ENCODE assay signal across 16 cellular contexts in genomic region chr4:40160258-40160657, GRCh38. TPM values are rescaled to one million over a fixed set of nuclear protein-coding genes. Genes with fewer than 3 reads are reported as not detected.
DNase-seq lines count a peak whose midpoint lies in the region; ATAC-seq and TF ChIP-seq lines count a peak whose summit lies in the region.
"Had no signal": no experiment of that assay in that cellular context is flagged by ENCODE, and none has a peak within 500 bp of the region (broad histone marks: within the 10 kb centered on the region; RNA-seq: fewer than 3 reads in every experiment).

No MANE protein-coding gene starts in this region.

- peaks cover 81% of the 10 kb centered on the region for H3K4me1 ChIP-seq in OCI-LY1 (ENCODE audit: insufficient read depth, low read length, severe bottlenecking)
- peaks cover 6% of the 10 kb centered on the region for H3K4me1 ChIP-seq in mesendoderm (ENCODE audit: control insufficient read depth, low read depth, low read length)
- H3K4me1 ChIP-seq: A549, Caco-2 had no signal

- no peak overlapping the region for H3K4me3 Mint-ChIP-seq in activated naive CD4-positive, alpha-beta T cell treated with anti-CD3 and anti-CD28 coated beads, Interleukin-2, amount 10 ng/mL, durations not matched to agents 7 days and 5 days
- H3K4me3 Mint-ChIP-seq: CD4-positive, CD25-positive, alpha-beta regulatory T cell; CD8-positive, alpha-beta memory T cell had no signal

- H4K5ac ChIP-seq in mesendoderm (ENCODE audit: low read length): no peak overlapping the region

- H3K9me2 ChIP-seq in OCI-LY1 (ENCODE audit: low read depth, low read length): no peaks in the 10 kb centered on the region

- H3F3A ChIP-seq in OCI-LY1 (ENCODE audit: insufficient read depth, low read length): no peaks in the 10 kb centered on the region

- H3K4me3 ChIP-seq in OCI-LY1 (ENCODE audit: low read depth, low read length, poor library complexity, severe bottlenecking) (peak overlapping the region; percentile 32), mesendoderm (ENCODE audit: low read length) (no peak overlapping the region)
- H3K4me3 ChIP-seq: A549, K562 had no signal

- ATAC-seq in SK-N-SH treated with all-trans-retinoic acid at 6 μM for 48 hours (no peak), GM19463 (IDR thresholded peaks at IDR 0.05; ENCODE audit: unreplicated experiment) (no peak), HG03139 (IDR thresholded peaks at IDR 0.05; ENCODE audit: unreplicated experiment) (no peak)
- ATAC-seq: A549, K562 had no signal

- peak overlapping the region; percentile 45 for H3K4me2 ChIP-seq in OCI-LY1 (ENCODE audit: low read length)
- no peak overlapping the region for H3K4me2 ChIP-seq in mesendoderm (ENCODE audit: low read length)
- H3K4me2 ChIP-seq: A549 had no signal

- no peaks in the 10 kb centered on the region for H3K27me3 Mint-ChIP-seq in activated naive CD4-positive, alpha-beta T cell treated with anti-CD3 and anti-CD28 coated beads, Interleukin-2, amount 10 ng/mL, durations not matched to agents 7 days and 5 days
- H3K27me3 Mint-ChIP-seq: CD4-positive, CD25-positive, alpha-beta regulatory T cell; CD8-positive, alpha-beta memory T cell had no signal

- no peak overlapping the region for H4K8ac ChIP-seq in mesendoderm (ENCODE audit: low read depth, low read length)

- no peak for DNase-seq in activated naive CD4-positive, alpha-beta T cell treated with anti-CD3 and anti-CD28 coated beads, Interleukin-2, amount 10 ng/mL, durations not matched to agents 7 days and 5 days
- DNase-seq in activated naive CD4-positive, alpha-beta T cell (lab: John Stamatoyannopoulos, UW): no peak
- DNase-seq in mesendoderm: no peak
- DNase-seq: C1 segment of cervical spinal cord; Caco-2; CD4-positive, CD25-positive, alpha-beta regulatory T cell; CD8-positive, alpha-beta memory T cell; HCEC 1CT; IMR-90 had no signal

- H3K9ac ChIP-seq in OCI-LY1 (ENCODE audit: low read length) (peak overlapping the region; percentile 55), mesendoderm (ENCODE audit: low read length) (peak overlapping the region; percentile 26)

- H2BK15ac ChIP-seq in mesendoderm (replicated peaks; ENCODE audit: low read depth): no peak overlapping the region

- TF ChIP-seq CTCF in OCI-LY1 (IDR thresholded peaks at IDR 0.05; ENCODE audit: low read length): no peak

- H2BK5ac ChIP-seq in mesendoderm (ENCODE audit: low read length): peak overlapping the region; percentile 74

- H2AK5ac ChIP-seq in mesendoderm (ENCODE audit: low read length): no peak overlapping the region

- no CpG with 5 or more reads among the region's 9 CpGs for WGBS in mesendoderm (ENCODE audit: extremely low coverage, insufficient coverage, low lambda C conversion rate)

- H3K27me3 ChIP-seq in OCI-LY1 (ENCODE audit: insufficient read depth, low read length) (no peaks in the 10 kb centered on the region), mesendoderm (ENCODE audit: insufficient read depth, low read length, poor library complexity) (no peaks in the 10 kb centered on the region)

- H2AFZ ChIP-seq in OCI-LY1 (ENCODE audit: low read length): no peak overlapping the region

- H3K4me1 Mint-ChIP-seq in activated naive CD4-positive, alpha-beta T cell treated with anti-CD3 and anti-CD28 coated beads, Interleukin-2, amount 10 ng/mL, durations not matched to agents 7 days and 5 days: no peaks in the 10 kb centered on the region
- H3K4me1 Mint-ChIP-seq: CD8-positive, alpha-beta memory T cell had no signal

- H3K18ac ChIP-seq in mesendoderm (ENCODE audit: low read length): no peak overlapping the region

- no peak overlapping the region for H3K23ac ChIP-seq in mesendoderm (ENCODE audit: low read length)

- H4K20me1 ChIP-seq in OCI-LY1 (ENCODE audit: insufficient read depth, low read length): no peaks in the 10 kb centered on the region

- peaks cover 26% of the 10 kb centered on the region for H3K79me2 ChIP-seq in OCI-LY1 (ENCODE audit: insufficient read depth, low read length)
- H3K79me2 ChIP-seq in mesendoderm (ENCODE audit: control insufficient read depth, insufficient read depth, low read length): no peaks in the 10 kb centered on the region

- CTCF ChIA-PET in activated naive CD4-positive, alpha-beta T cell treated with anti-CD3 and anti-CD28 coated beads, Interleukin-2, amount 10 ng/mL, durations not matched to agents 7 days and 5 days (lab: Charles Lee): no interaction called here

- H3K4ac ChIP-seq in mesendoderm (ENCODE audit: low read depth, low read length): no peak overlapping the region

- no peaks in the 10 kb centered on the region for H3K79me1 ChIP-seq in mesendoderm (ENCODE audit: low read length)

- H3K36me3 ChIP-seq in OCI-LY1 (ENCODE audit: insufficient read depth, low read length) (peaks cover 49% of the 10 kb centered on the region; the same call in 1 of the 2 replicates), mesendoderm (ENCODE audit: control insufficient read depth, insufficient read depth, low read length) (peaks cover 2% of the 10 kb centered on the region)

- H3K27ac ChIP-seq in OCI-LY1 (ENCODE audit: low read depth, low read length, poor library complexity, severe bottlenecking) (peak overlapping the region; percentile 89), mesendoderm (ENCODE audit: low read depth, low read length) (no peak overlapping the region)
- H3K27ac ChIP-seq: 22Rv1, A549 had no signal

- peaks cover 53% of the 10 kb centered on the region for H3K36me3 Mint-ChIP-seq in activated naive CD4-positive, alpha-beta T cell treated with anti-CD3 and anti-CD28 coated beads, Interleukin-2, amount 10 ng/mL, durations not matched to agents 7 days and 5 days

- peak overlapping the region; percentile 66 for H3K56ac ChIP-seq in mesendoderm (ENCODE audit: low read length)

- H2BK120ac ChIP-seq in mesendoderm (ENCODE audit: low read depth, low read length): no peak overlapping the region

- no peaks in the 10 kb centered on the region for H3K9me3 ChIP-seq in OCI-LY1 (ENCODE audit: low read length)
- H3K9me3 ChIP-seq: A549, Caco-2 had no signal

- H3K9me3 Mint-ChIP-seq in activated naive CD4-positive, alpha-beta T cell treated with anti-CD3 and anti-CD28 coated beads, Interleukin-2, amount 10 ng/mL, durations not matched to agents 7 days and 5 days: no peaks in the 10 kb centered on the region
- H3K9me3 Mint-ChIP-seq: CD4-positive, CD25-positive, alpha-beta regulatory T cell; CD8-positive, alpha-beta memory T cell had no signal

- H3K27ac Mint-ChIP-seq in activated naive CD4-positive, alpha-beta T cell treated with anti-CD3 and anti-CD28 coated beads, Interleukin-2, amount 10 ng/mL, durations not matched to agents 7 days and 5 days: peak overlapping the region; percentile 53
- H3K27ac Mint-ChIP-seq: CD4-positive, CD25-positive, alpha-beta regulatory T cell; CD8-positive, alpha-beta memory T cell had no signal

TF ChIP-seq in SK-N-SH treated with all-trans-retinoic acid at 6 μM for 48 hours, 23 proteins besides CTCF, POLR2A, EP300 and RAD21:
- TF ChIP-seq ZNF70 (CRISPR knock-in tag; IDR thresholded peaks at IDR 0.05): no peak
- TF ChIP-seq TSHZ2 (CRISPR knock-in tag; IDR thresholded peaks at IDR 0.05): no peak
- no peak for TF ChIP-seq ISL1 (CRISPR knock-in tag; IDR thresholded peaks at IDR 0.05)
- no peak for TF ChIP-seq ZNF8 (CRISPR knock-in tag; IDR thresholded peaks at IDR 0.05)
- TF ChIP-seq PATZ1 (CRISPR knock-in tag; IDR thresholded peaks at IDR 0.05; ENCODE audit: borderline replicate concordance): no peak
- TF ChIP-seq ZC3H10 (CRISPR knock-in tag; IDR thresholded peaks at IDR 0.05): no peak
- no peak for TF ChIP-seq RARB (CRISPR knock-in tag; IDR thresholded peaks at IDR 0.05)
- no peak for TF ChIP-seq OSR1 (CRISPR knock-in tag; IDR thresholded peaks at IDR 0.05)
- TF ChIP-seq ESRRG (CRISPR knock-in tag; IDR thresholded peaks at IDR 0.05): no peak
- TF ChIP-seq GLIS3 (CRISPR knock-in tag; IDR thresholded peaks at IDR 0.05): no peak
- no peak for TF ChIP-seq ZNF565 (CRISPR knock-in tag; conservative IDR thresholded peaks at IDR 0.05; ENCODE audit: low read depth)
TF ChIP-seq in SK-N-SH treated with all-trans-retinoic acid at 6 μM for 48 hours: peak in this region for 0.

RNA-seq across cellular contexts. Expression of gene RHOH, which starts 36.6 kb away (rescaled TPM):
- polyA plus RNA-seq in mesendoderm (2013, experiment 1 of 2): 1.1 TPM
- 0.90 TPM for polyA plus RNA-seq in mesendoderm (2013, experiment 2 of 2)
- polyA plus RNA-seq: IMR-90 had no signal
